In the genomic region with DNA sequence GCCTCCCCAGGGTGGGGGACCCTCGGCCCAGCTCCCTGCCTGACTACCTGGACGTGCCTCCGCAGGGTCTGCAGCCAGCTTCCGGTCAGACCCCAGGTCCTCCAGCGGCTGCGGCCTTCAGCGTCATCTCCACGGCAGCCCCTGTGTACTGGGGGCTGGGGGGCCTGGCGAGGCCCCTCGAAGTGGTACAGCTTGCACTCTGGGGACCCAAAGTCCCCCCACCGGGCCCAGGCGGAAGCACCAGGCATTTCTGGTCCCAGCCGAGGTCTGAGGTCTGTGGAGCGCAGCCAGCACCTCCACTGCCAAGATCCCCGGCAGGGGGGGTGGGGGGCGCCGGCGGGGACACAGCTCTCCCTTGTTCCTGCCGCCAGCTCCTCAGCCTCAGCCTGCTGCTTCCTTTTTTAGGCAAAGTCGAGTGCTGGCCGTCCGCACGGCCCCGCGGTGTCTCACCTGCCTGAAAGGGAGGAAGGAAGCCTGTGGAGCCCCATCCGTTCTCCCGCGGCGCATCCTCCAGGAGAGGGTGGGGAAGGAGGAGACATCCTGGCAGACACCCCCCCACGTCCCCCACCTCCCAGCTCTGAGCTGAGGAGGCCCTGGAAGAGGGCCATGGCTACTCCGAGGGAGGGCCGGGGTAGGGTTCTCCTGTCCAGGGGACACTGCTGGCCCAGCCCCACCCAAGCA, we compare ENCODE assay signal across 6 cellular contexts. TPM values are rescaled to one million over a fixed set of nuclear protein-coding genes. Genes with fewer than 3 reads are reported as not detected.
A peak's percentile ranks its signal among the peaks of the same experiment; 100 is the strongest.
DNase-seq lines count a peak whose midpoint lies in the region; ATAC-seq and TF ChIP-seq lines count a peak whose summit lies in the region.

No MANE protein-coding gene starts in this region.

- no CpG with 5 or more reads among the region's 32 CpGs for WGBS in mesendoderm (ENCODE audit: extremely low coverage, insufficient coverage, low lambda C conversion rate)

- H2BK15ac ChIP-seq in mesendoderm (replicated peaks; ENCODE audit: low read depth), result no peak overlapping the region

- no TSS peak for BruUV-seq in Caco-2 (replicated peaks; lab: Mats Ljungman, UMichigan)

- H3K4me1 ChIP-seq in Caco-2 (peaks cover 74% of the 10 kb centered on the region), mesendoderm (ENCODE audit: control insufficient read depth, low read depth, low read length) (peaks cover 15% of the 10 kb centered on the region)

- POLR2A ChIA-PET in Caco-2 (lab: Charles Lee), result no interaction called here

- peaks cover 5% of the 10 kb centered on the region for H3K4me1 Mint-ChIP-seq in Caco-2 (ENCODE audit: low read depth, unreplicated experiment)
- peaks cover 6% of the 10 kb centered on the region for H3K4me1 Mint-ChIP-seq in activated naive CD8-positive, alpha-beta T cell treated with anti-CD3 and anti-CD28 coated beads for 36 hours

- H3K79me2 ChIP-seq in mesendoderm (ENCODE audit: control insufficient read depth, insufficient read depth, low read length), result peaks cover 19% of the 10 kb centered on the region

- peak overlapping the region; percentile 75 for H3K9ac ChIP-seq in mesendoderm (ENCODE audit: low read length)

- H4K8ac ChIP-seq in mesendoderm (ENCODE audit: low read depth, low read length), result no peak overlapping the region

- peak overlapping the region; percentile 88 for H3K56ac ChIP-seq in mesendoderm (ENCODE audit: low read length)

- no peaks in the 10 kb centered on the region for H3K36me3 ChIP-seq in Caco-2 (ENCODE audit: control insufficient read depth, insufficient read depth, low read length)
- H3K36me3 ChIP-seq in mesendoderm (ENCODE audit: control insufficient read depth, insufficient read depth, low read length), result no peaks in the 10 kb centered on the region

- peak overlapping the region; percentile 88 for H2BK5ac ChIP-seq in mesendoderm (ENCODE audit: low read length)

- H2AK5ac ChIP-seq in mesendoderm (ENCODE audit: low read length), result no peak overlapping the region

- no peaks in the 10 kb centered on the region for H3K9me3 ChIP-seq in Caco-2

- peaks cover 3% of the 10 kb centered on the region for H3K79me1 ChIP-seq in mesendoderm (ENCODE audit: low read length)

- peak overlapping the region; percentile 32 for H3K18ac ChIP-seq in mesendoderm (ENCODE audit: low read length)

- TF ChIP-seq CTCF in Caco-2 (IDR thresholded peaks at IDR 0.05; ENCODE audit: insufficient read depth in 1 of 2, low read depth in 1 of 2, low read length in 1 of 2, severe bottlenecking in 1 of 2, unreplicated experiment in 1 of 2), result no peak

- H3K4ac ChIP-seq in mesendoderm (ENCODE audit: low read depth, low read length), result peak overlapping the region; percentile 84

- no peak overlapping the region for H3K4me3 ChIP-seq in Caco-2 (ENCODE audit: low read depth, low read length)
- H3K4me3 ChIP-seq in mesendoderm (ENCODE audit: low read length), result no peak overlapping the region

- no peak overlapping the region for H4K5ac ChIP-seq in mesendoderm (ENCODE audit: low read length)

- peak overlapping the region; percentile 67 for H3K23ac ChIP-seq in mesendoderm (ENCODE audit: low read length)

- H3K27ac ChIP-seq in mesendoderm (ENCODE audit: low read depth, low read length), result peak overlapping the region; percentile 97

- H3K27me3 ChIP-seq in Caco-2 (replicated peaks; ENCODE audit: control insufficient read depth, insufficient read depth, low read length), result no peaks in the 10 kb centered on the region
- H3K27me3 ChIP-seq in mesendoderm (ENCODE audit: insufficient read depth, low read length, poor library complexity), result no peaks in the 10 kb centered on the region

- H3K4me3 Mint-ChIP-seq in Caco-2 (ENCODE audit: unreplicated experiment), result no peak overlapping the region
- no peak overlapping the region for H3K4me3 Mint-ChIP-seq in activated naive CD8-positive, alpha-beta T cell treated with anti-CD3 and anti-CD28 coated beads for 36 hours

- peaks cover 8% of the 10 kb centered on the region for H3K36me3 Mint-ChIP-seq in Caco-2 (ENCODE audit: insufficient read depth, unreplicated experiment)
- H3K36me3 Mint-ChIP-seq in activated naive CD8-positive, alpha-beta T cell treated with anti-CD3 and anti-CD28 coated beads for 36 hours, result no peaks in the 10 kb centered on the region

- peak overlapping the region; percentile 32 for H2BK120ac ChIP-seq in mesendoderm (ENCODE audit: low read depth, low read length)

- intact Hi-C loops in Caco-2 (cut with micrococcal nuclease; ENCODE audit: unreplicated experiment), result loop anchor here (5.0 kb wide), 1 partner anchor 37 kb away; a partner anchor contains a TSS

- peak overlapping the region; percentile 89 for H3K27ac Mint-ChIP-seq in Caco-2 (ENCODE audit: unreplicated experiment)
- H3K27ac Mint-ChIP-seq in activated naive CD8-positive, alpha-beta T cell treated with anti-CD3 and anti-CD28 coated beads for 36 hours, result no peak overlapping the region

- DNase-seq in Caco-2 (no peak), mesendoderm (peak; percentile 91)
- DNase-seq in activated naive CD8-positive, alpha-beta T cell treated with anti-CD3 and anti-CD28 coated beads for 36 hours, result peak; percentile 43

- ATAC-seq in HG03045 (IDR thresholded peaks at IDR 0.05; ENCODE audit: unreplicated experiment), result no peak
- no peak for ATAC-seq in HG02571 (IDR thresholded peaks at IDR 0.05; ENCODE audit: unreplicated experiment)
- no peak for ATAC-seq in GM18511 (IDR thresholded peaks at IDR 0.05; ENCODE audit: unreplicated experiment)

- H3K4me2 ChIP-seq in mesendoderm (ENCODE audit: low read length), result peak overlapping the region; percentile 75

- no peaks in the 10 kb centered on the region for H3K27me3 Mint-ChIP-seq in Caco-2 (ENCODE audit: insufficient read depth, unreplicated experiment)
- H3K27me3 Mint-ChIP-seq in activated naive CD8-positive, alpha-beta T cell treated with anti-CD3 and anti-CD28 coated beads for 36 hours, result peaks cover 40% of the 10 kb centered on the region

- H3K9me3 Mint-ChIP-seq in Caco-2 (ENCODE audit: unreplicated experiment), result no peaks in the 10 kb centered on the region
- H3K9me3 Mint-ChIP-seq in activated naive CD8-positive, alpha-beta T cell treated with anti-CD3 and anti-CD28 coated beads for 36 hours, result no peaks in the 10 kb centered on the region

- CTCF ChIA-PET in Caco-2 (lab: Charles Lee), result no interaction called here

RNA-seq across cellular contexts. Expression of a gene that starts 1.2 kb away (rescaled TPM):
- 73.7 and 74.7 TPM in 2 replicates for total RNA-seq in Caco-2 (2022)
- total RNA-seq in activated naive CD8-positive, alpha-beta T cell treated with anti-CD3 and anti-CD28 coated beads for 36 hours, result under 1 TPM; 0.25 to 0.44 TPM
- 21.5 TPM for polyA plus RNA-seq in mesendoderm (2013, experiment 1 of 2)
- 21.0 TPM for polyA plus RNA-seq in mesendoderm (2013, experiment 2 of 2)

RNA-seq across cellular contexts. Expression of a gene that starts 13.2 kb away (rescaled TPM):
- 1.6 and 3.2 TPM in 2 replicates for total RNA-seq in Caco-2 (2022)
- total RNA-seq in activated naive CD8-positive, alpha-beta T cell treated with anti-CD3 and anti-CD28 coated beads for 36 hours, result not detected
- 1.2 TPM for polyA plus RNA-seq in mesendoderm (2013, experiment 1 of 2)
- polyA plus RNA-seq in mesendoderm (2013, experiment 2 of 2), result 1.4 TPM

RNA-seq across cellular contexts. Expression of a gene that starts 15.2 kb away (rescaled TPM):
- total RNA-seq in Caco-2 (2022), result 0.84 and 0.95 TPM in 2 replicates
- total RNA-seq in activated naive CD8-positive, alpha-beta T cell treated with anti-CD3 and anti-CD28 coated beads for 36 hours, result 1 to 10 TPM; 1.3 to 1.5 TPM
- polyA plus RNA-seq in mesendoderm (2013, experiment 1 of 2), result 0.67 TPM
- polyA plus RNA-seq in mesendoderm (2013, experiment 2 of 2), result 0.63 TPM

RNA-seq across cellular contexts. Expression of a gene that starts 27.2 kb away (rescaled TPM):
- 109 and 110 TPM in 2 replicates for total RNA-seq in Caco-2 (2022)
- total RNA-seq in activated naive CD8-positive, alpha-beta T cell treated with anti-CD3 and anti-CD28 coated beads for 36 hours, result 100 to 1,000 TPM; 181 to 182 TPM
- polyA plus RNA-seq in mesendoderm (2013, experiment 1 of 2), result 287 TPM
- polyA plus RNA-seq in mesendoderm (2013, experiment 2 of 2), result 288 TPM

RNA-seq across cellular contexts. Expression of a gene that starts 35.1 kb away (rescaled TPM):
- total RNA-seq in Caco-2 (2022), result 145 and 147 TPM in 2 replicates
- 10 to 100 TPM; 91.6 to 92.2 TPM for total RNA-seq in activated naive CD8-positive, alpha-beta T cell treated with anti-CD3 and anti-CD28 coated beads for 36 hours
- 65.2 TPM for polyA plus RNA-seq in mesendoderm (2013, experiment 1 of 2)
- polyA plus RNA-seq in mesendoderm (2013, experiment 2 of 2), result 61.8 TPM

Comparison
In these comparisons a context has a peak if more than half of its experiments do, and no peak if none do; other contexts are left out.
1. DNase-seq: peak in activated naive CD8-positive, alpha-beta T cell treated with anti-CD3 and anti-CD28 coated beads for 36 hours (single experiment) and mesendoderm (single experiment); none in Caco-2 (0 of 2).
2. RNA of a gene that starts 1.2 kb away (total RNA-seq): 73.7 to 74.7 TPM in Caco-2; 0.25 to 0.44 TPM in activated naive CD8-positive, alpha-beta T cell treated with anti-CD3 and anti-CD28 coated beads for 36 hours; every median in the first group is over 10 times any median in the second.